ENCODE assay signal across 31 cellular contexts in genomic region chr18:52920665-52921064, GRCh38.
"Had no signal": no experiment of that assay in that cellular context is flagged by ENCODE, and none has a peak within 500 bp of the region (broad histone marks: within the 10 kb centered on the region; RNA-seq: fewer than 3 reads in every experiment).

No MANE protein-coding gene starts in this region.

- H3K9me3 Mint-ChIP-seq: nephron; neural progenitor cell; stimulated activated naive CD8-positive, alpha-beta T cell treated with anti-CD3 and anti-CD28 coated beads, Interleukin-15, amount 100 ng/mL, for 72 hours had no signal

- H3K4me3 Mint-ChIP-seq: naive thymus-derived CD4-positive, alpha-beta T cell; natural killer cell; nephron; neural progenitor cell; stimulated activated effector memory CD8-positive, alpha-beta T cell treated with anti-CD3 and anti-CD28 coated beads, Interleukin-12 subunit alpha, Interleukin-12 subunit beta, amount 100 ng/mL, for 72 hours; stimulated activated naive CD8-positive, alpha-beta T cell treated with anti-CD3 and anti-CD28 coated beads, Interleukin-15, amount 100 ng/mL, for 72 hours had no signal

- H3K27ac Mint-ChIP-seq: naive thymus-derived CD4-positive, alpha-beta T cell; natural killer cell; neural progenitor cell; progenitor cell of endocrine pancreas; stimulated activated effector memory CD8-positive, alpha-beta T cell treated with anti-CD3 and anti-CD28 coated beads, Interleukin-12 subunit alpha, Interleukin-12 subunit beta, amount 100 ng/mL, for 72 hours; stimulated activated naive CD8-positive, alpha-beta T cell treated with anti-CD3 and anti-CD28 coated beads, Interleukin-15, amount 100 ng/mL, for 72 hours had no signal

- H3K36me3 Mint-ChIP-seq: naive thymus-derived CD4-positive, alpha-beta T cell; natural killer cell; neural progenitor cell; stimulated activated effector memory CD8-positive, alpha-beta T cell treated with anti-CD3 and anti-CD28 coated beads, Interleukin-12 subunit alpha, Interleukin-12 subunit beta, amount 100 ng/mL, for 72 hours had no signal

- H3K27me3 ChIP-seq: neural progenitor cell, ovary, right lobe of liver, sigmoid colon, suprapubic skin, thyroid gland, tibial nerve, upper lobe of left lung, vagina had no signal

- H3K27ac ChIP-seq: neural progenitor cell, ovary, parathyroid adenoma, psoas muscle, right lobe of liver, sigmoid colon, suprapubic skin, thoracic aorta, thyroid gland, tibial nerve, upper lobe of left lung, vagina had no signal

- H3K36me3 ChIP-seq: neural progenitor cell, ovary, right lobe of liver, sigmoid colon, suprapubic skin, thoracic aorta, thyroid gland, tibial nerve, upper lobe of left lung, vagina had no signal

- H3K4me1 ChIP-seq: neural progenitor cell, parathyroid adenoma, psoas muscle, right lobe of liver, sigmoid colon, suprapubic skin, thyroid gland, tibial nerve, upper lobe of left lung, vagina had no signal

- FAIRE-seq: small intestine, urothelium cell line had no signal

- H3K27me3 Mint-ChIP-seq: naive thymus-derived CD4-positive, alpha-beta T cell; progenitor cell of endocrine pancreas; stimulated activated naive CD8-positive, alpha-beta T cell treated with anti-CD3 and anti-CD28 coated beads, Interleukin-15, amount 100 ng/mL, for 72 hours had no signal

- H3K9me3 ChIP-seq: ovary, psoas muscle, right lobe of liver, sigmoid colon, suprapubic skin, thoracic aorta, thyroid gland, tibial nerve, upper lobe of left lung, vagina had no signal

- H3K4me3 ChIP-seq: neural progenitor cell, ovary, psoas muscle, right lobe of liver, sigmoid colon, suprapubic skin, thoracic aorta, thyroid gland, tibial nerve, upper lobe of left lung, vagina had no signal

- ATAC-seq: naive thymus-derived CD4-positive, alpha-beta T cell; natural killer cell; psoas muscle; right cardiac atrium; right lobe of liver; stimulated activated effector memory CD8-positive, alpha-beta T cell treated with anti-CD3 and anti-CD28 coated beads, Interleukin-12 subunit alpha, Interleukin-12 subunit beta, amount 100 ng/mL, for 72 hours; stimulated activated naive CD8-positive, alpha-beta T cell treated with anti-CD3 and anti-CD28 coated beads, Interleukin-15, amount 100 ng/mL, for 72 hours; stimulated activated naive CD8-positive, alpha-beta T cell treated with anti-CD3 and anti-CD28 coated beads, Interleukin-15, Interleukin-2, amounts not matched to agents 100 U/mL and 50 U/mL, for 24 hours had no signal

- DNase-seq: naive thymus-derived CD4-positive, alpha-beta T cell; natural killer cell; occipital lobe; ovary; posterior cingulate gyrus; psoas muscle; right cardiac atrium; right lobe of liver; sigmoid colon; small intestine; stimulated activated CD4-positive, alpha-beta T cell treated with anti-CD3 and anti-CD28 coated beads, Interleukin-15, amount 100 ng/mL, for 24 hours; stimulated activated CD4-positive, alpha-beta T cell treated with anti-CD3 and anti-CD28 coated beads, Interleukin-2, amount 100 ng/mL, for 24 hours; stimulated activated CD4-positive, alpha-beta T cell treated with anti-CD3 and anti-CD28 coated beads, Interleukin-2, amount 100 ng/mL, for 48 hours; stimulated activated CD4-positive, alpha-beta T cell treated with anti-CD3 and anti-CD28 coated beads, Interleukin-4, amount 100 ng/mL, for 24 hours; stimulated activated naive CD4-positive, alpha-beta T cell; stimulated activated naive CD8-positive, alpha-beta T cell treated with anti-CD3 and anti-CD28 coated beads, Interleukin-15, amount 100 ng/mL, for 72 hours; stimulated activated naive CD8-positive, alpha-beta T cell treated with anti-CD3 and anti-CD28 coated beads, Interleukin-15, Interleukin-2, amounts not matched to agents 100 U/mL and 50 U/mL, for 24 hours; substantia nigra; thyroid gland; trophoblast cell; upper lobe of left lung had no signal

- H3K4me1 Mint-ChIP-seq: naive thymus-derived CD4-positive, alpha-beta T cell; natural killer cell; nephron; neural progenitor cell; stimulated activated effector memory CD8-positive, alpha-beta T cell treated with anti-CD3 and anti-CD28 coated beads, Interleukin-12 subunit alpha, Interleukin-12 subunit beta, amount 100 ng/mL, for 72 hours; stimulated activated naive CD8-positive, alpha-beta T cell treated with anti-CD3 and anti-CD28 coated beads, Interleukin-15, amount 100 ng/mL, for 72 hours had no signal
